ENCODE assay signal across 11 cellular contexts in the genomic region with DNA sequence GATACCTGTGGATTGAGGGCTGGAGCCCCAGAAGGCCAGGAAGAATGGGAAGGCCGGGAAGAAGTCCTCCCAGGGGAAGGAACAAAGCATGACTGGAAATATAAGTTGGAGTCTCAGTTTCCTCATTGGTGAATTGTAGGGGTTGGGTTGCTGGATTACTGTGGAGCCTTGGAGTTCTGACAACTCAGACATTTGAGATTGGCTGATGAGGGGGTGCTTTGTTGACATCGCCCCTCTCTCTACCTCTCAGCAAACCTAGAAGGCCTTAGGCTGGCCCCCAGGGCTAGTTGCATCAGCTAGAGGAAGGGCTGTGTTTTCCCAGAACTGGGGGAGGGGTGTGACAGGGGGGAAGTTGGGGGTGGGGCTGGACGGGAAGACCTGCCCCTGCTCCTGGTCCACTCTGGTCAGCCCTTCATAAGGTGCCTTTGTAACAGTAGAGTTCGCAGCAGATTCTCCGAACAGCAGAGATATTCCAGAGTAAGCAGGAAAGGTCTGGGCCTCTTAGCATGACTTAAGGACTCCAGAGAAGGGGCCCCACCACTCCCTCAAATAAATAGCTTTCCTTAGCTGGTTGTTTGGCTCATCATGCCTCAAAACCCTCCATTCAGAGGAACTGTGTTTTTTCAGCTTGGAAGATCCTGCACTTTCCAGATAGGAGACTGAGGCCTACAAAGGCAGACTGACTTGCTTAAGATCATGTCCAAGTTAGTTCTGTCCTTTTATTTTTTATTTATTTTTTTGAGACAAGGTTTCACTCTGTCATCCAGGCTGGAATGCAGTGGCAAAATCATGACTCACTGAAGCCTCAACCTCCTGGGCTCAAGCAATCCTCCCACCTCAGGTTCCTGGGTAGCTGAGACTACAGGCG. TPM values are rescaled to one million over a fixed set of nuclear protein-coding genes. Genes with fewer than 3 reads are reported as not detected.
DNase-seq lines count a peak whose midpoint lies in the region; ATAC-seq, FAIRE-seq and TF ChIP-seq lines count a peak whose summit lies in the region.
"Had no signal": no experiment of that assay in that cellular context is flagged by ENCODE, and none has a peak within 500 bp of the region (broad histone marks: within the 10 kb centered on the region; RNA-seq: fewer than 3 reads in every experiment).

No MANE protein-coding gene starts in this region.

- H2BK20ac ChIP-seq in IMR-90 (ENCODE audit: low read depth, low read length) = peak overlapping the region; percentile 95

- H3K56ac ChIP-seq in IMR-90 (ENCODE audit: extremely low read depth, insufficient read depth, low read length) = peak overlapping the region; percentile 95

- peaks cover 21% of the 10 kb centered on the region for H3K9me1 ChIP-seq in IMR-90 (ENCODE audit: insufficient read depth, low read length)

- H4K5ac ChIP-seq in IMR-90 (ENCODE audit: low read depth, low read length) = peak overlapping the region; percentile 50

- peak overlapping the region; percentile 36 to 96 for H4K8ac ChIP-seq in IMR-90 (ENCODE audit: low read depth in 2 of 2, low read length in 2 of 2)

- CTCF ChIA-PET in BJ (lab: Yijun Ruan, JAX) (interaction anchor here (0.7 to 1.9 kb wide), 3 partner anchors 28 to 389 kb away, joined by 3 to 5 read pairs (median 3); a partner anchor contains a TSS), IMR-90 (lab: Yijun Ruan, JAX) (interaction anchor here (0.9 kb wide), 1 partner anchor 10 kb away, joined by 6 read pairs; no protein-coding TSS in a partner anchor), HepG2 (lab: Yijun Ruan, JAX; ENCODE audit: low intra/inter-chr PET ratio, low total read pairs) (no interaction called here)

- POLR2A ChIA-PET in BJ (lab: Charles Lee) = interaction anchor here (0.5 to 0.6 kb wide), 3 partner anchors 18 to 524 kb away, joined by 3 to 8 read pairs (median 6); no protein-coding TSS in a partner anchor
- POLR2A ChIA-PET in IMR-90 (lab: Charles Lee; ENCODE audit: unreplicated experiment) = no interaction called here
- POLR2A ChIA-PET in HepG2 (lab: Yijun Ruan, JAX) = interaction anchor here (0.5 to 4.5 kb wide), 14 partner anchors 10 to 524 kb away, joined by 3 to 23 read pairs (median 4); a partner anchor contains a TSS

- H3K27me3 ChIP-seq in BJ (ENCODE audit: control insufficient read depth, insufficient read depth, low read length) (no peaks in the 10 kb centered on the region), IMR-90 (ENCODE audit: control insufficient read depth, insufficient read depth, low read length) (no peaks in the 10 kb centered on the region), HepG2 (ENCODE audit: control insufficient read depth in 1 of 2, insufficient read depth in 2 of 2, low read length in 2 of 2) (no peaks in the 10 kb centered on the region)

- ATAC-seq in IMR-90 (ENCODE audit: low read depth) = peak; percentile 91
- peak; percentile 41 for ATAC-seq in HepG2
- no peak for ATAC-seq in HG03442 (IDR thresholded peaks at IDR 0.05; ENCODE audit: unreplicated experiment)
- no peak for ATAC-seq in HG03196 (IDR thresholded peaks at IDR 0.05; ENCODE audit: unreplicated experiment)

- in situ Hi-C loops in IMR-90 (cut with MboI; ENCODE audit: low sequenced_read_pairs) = no loop called here
- in situ Hi-C loops in HepG2 (cut with HindIII; ENCODE audit: extremely low pct_ligation_motif_present, low pct_unique_long_range_greater_than_20kb) = no loop called here

- peak overlapping the region; percentile 50 for H3K18ac ChIP-seq in IMR-90 (ENCODE audit: low read depth, low read length)

- H3K4me2 ChIP-seq in IMR-90 (ENCODE audit: low read depth, low read length) = peak overlapping the region; percentile 1; the same call in 1 of the 2 replicates
- peak overlapping the region; percentile 79 for H3K4me2 ChIP-seq in HepG2 (ENCODE audit: low read depth, low read length)

- H3K9me3 ChIP-seq in IMR-90 (ENCODE audit: control insufficient read depth, insufficient read depth, low read length) (no peaks in the 10 kb centered on the region), HepG2 (ENCODE audit: low read length) (no peaks in the 10 kb centered on the region)

- H2AK5ac ChIP-seq in IMR-90 (ENCODE audit: low read depth, low read length) = peak overlapping the region; percentile 1

- peak overlapping the region; percentile 98 for H2BK120ac ChIP-seq in IMR-90 (ENCODE audit: low read depth, low read length)

- peak overlapping the region; percentile 85 for H2BK5ac ChIP-seq in IMR-90 (ENCODE audit: low read depth, low read length, poor library complexity, severe bottlenecking)

- H4K20me1 ChIP-seq in IMR-90 (ENCODE audit: insufficient read depth, low read length) (no peaks in the 10 kb centered on the region), HepG2 (ENCODE audit: insufficient read depth, low read length) (no peaks in the 10 kb centered on the region)

- H3K4me3 ChIP-seq in BJ (ENCODE audit: low read depth, low read length) = no peak overlapping the region
- H3K4me3 ChIP-seq in IMR-90 (ENCODE audit: insufficient read depth, low read depth, low read length) = no peak overlapping the region
- peak overlapping the region in 2 of 3 experiments; percentile 7 to 46; a peak in 2 of 6 replicates for H3K4me3 ChIP-seq in HepG2 (replicated peaks in 1 of 3; ENCODE audit: insufficient read depth in 1 of 3, low read depth in 2 of 3, low read length in 3 of 3)

- BruUV-seq in IMR-90 (replicated peaks; lab: Mats Ljungman, UMichigan) (no TSS peak), HepG2 (replicated peaks; lab: Mats Ljungman, UMichigan) (TSS peak; percentile 92)

- peak overlapping the region; percentile 26 for H3K9ac ChIP-seq in IMR-90 (ENCODE audit: low read depth, low read length)
- peak overlapping the region; percentile 60 for H3K9ac ChIP-seq in HepG2 (ENCODE audit: insufficient read depth, low read depth, low read length)

- TF ChIP-seq CTCF in BJ (IDR thresholded peaks at IDR 0.05; ENCODE audit: insufficient read depth, low read depth, low read length) (no peak), IMR-90 (conservative IDR thresholded peaks at IDR 0.05; ENCODE audit: low read depth, low read length) (no peak), HepG2 (CRISPR knock-in tag; IDR thresholded peaks at IDR 0.05) (no peak)

- peak overlapping the region; percentile 85 for H2AFZ ChIP-seq in IMR-90 (replicated peaks; ENCODE audit: low read length, poor library complexity)
- H2AFZ ChIP-seq in HepG2 (ENCODE audit: low read length) = no peak overlapping the region

- H3K36me3 ChIP-seq in BJ (ENCODE audit: control insufficient read depth, insufficient read depth, low read length) (no peaks in the 10 kb centered on the region), IMR-90 (ENCODE audit: control insufficient read depth, insufficient read depth, low read length) (no peaks in the 10 kb centered on the region), HepG2 (replicated peaks in 1 of 2; ENCODE audit: control insufficient read depth in 1 of 2, insufficient read depth in 2 of 2, low read length in 2 of 2) (no peaks in the 10 kb centered on the region)

- TF ChIP-seq RAD21 in IMR-90 (IDR thresholded peaks at IDR 0.05; ENCODE audit: low read length) (no peak), HepG2 (CRISPR knock-in tag; IDR thresholded peaks at IDR 0.05) (no peak)

- peak overlapping the region; percentile 81 for H2AK9ac ChIP-seq in IMR-90 (replicated peaks; ENCODE audit: low read depth, low read length, poor library complexity)

- H3K79me1 ChIP-seq in IMR-90 (ENCODE audit: low read depth in 1 of 2, low read length in 2 of 2) = peaks cover 3 to 7% of the 10 kb centered on the region in 2 experiments; a peak in 3 of 4 replicates

- peak in 1 of 2 experiments; percentile 60; a peak in 1 of 4 replicates for TF ChIP-seq EP300 in HepG2 (IDR thresholded peaks at IDR 0.05; ENCODE audit: low read depth in 2 of 2, low read length in 2 of 2)
- peak; percentile 58; the same call in 1 of the 2 replicates for TF ChIP-seq EP300 in HepG2 (CRISPR knock-in tag; IDR thresholded peaks at IDR 0.05; ENCODE audit: borderline replicate concordance)

- H3K4ac ChIP-seq in IMR-90 (ENCODE audit: low read depth, low read length) = peak overlapping the region; percentile 98

- DNase-seq in BJ (ENCODE audit: low read depth) (peak; percentile 37), IMR-90 (peak; percentile 80), astrocyte of the hippocampus (ENCODE audit: low read depth, low spot score) (peak; percentile 71), HepG2 (ENCODE audit: low spot score) (peak; percentile 65), cerebellar cortex (ENCODE audit: low spot score) (no peak), NCI-H2227 (lab: John Stamatoyannopoulos, UW; ENCODE audit: unreplicated experiment) (no peak)
- DNase-seq: DMS153, NCI-H1930 had no signal

- peak overlapping the region; percentile 70 for H3K27ac ChIP-seq in IMR-90 (ENCODE audit: insufficient read depth, low read length)
- H3K27ac ChIP-seq in HepG2 (ENCODE audit: extremely low read length, insufficient read depth, low read length) = peak overlapping the region; percentile 78

- peaks cover 13% of the 10 kb centered on the region for H3K4me1 ChIP-seq in IMR-90 (ENCODE audit: control insufficient read depth, insufficient read depth, low read length)
- H3K4me1 ChIP-seq in HepG2 (ENCODE audit: insufficient read depth, low read length) = peaks cover 70% of the 10 kb centered on the region

- peak overlapping the region; percentile 96 for H3K14ac ChIP-seq in IMR-90 (replicated peaks; ENCODE audit: low read depth, low read length)

- no peaks in the 10 kb centered on the region for H3K79me2 ChIP-seq in HepG2 (ENCODE audit: insufficient read depth, low read length)

- dilution Hi-C loops in IMR-90 (cut with HindIII; ENCODE audit: low sequenced_read_pairs, unreplicated experiment) = no loop called here

- H4K91ac ChIP-seq in IMR-90 (ENCODE audit: insufficient read depth, low read depth, low read length) = peak overlapping the region; percentile 97

- intact Hi-C loops in IMR-90 (cut with micrococcal nuclease) = no loop called here
- intact Hi-C loops in HepG2 (cut with micrococcal nuclease; ENCODE audit: unreplicated experiment) = no loop called here

- peak overlapping the region; percentile 93; the same call in 2 of the 3 replicates for H2BK15ac ChIP-seq in IMR-90 (ENCODE audit: low read depth, low read length)

- no CpG with 5 or more reads among the region's 6 CpGs for WGBS in IMR-90 (ENCODE audit: extremely low coverage in 2 of 2, insufficient read length in 1 of 2), 2 experiments
- 61% methylated on average over 4 of the region's 6 CpGs for WGBS in HepG2 (ENCODE audit: low lambda C conversion rate)

- peak overlapping the region; percentile 89 for H3K23ac ChIP-seq in IMR-90 (ENCODE audit: low read depth, low read length)

- TF ChIP-seq POLR2A in IMR-90 (IDR thresholded peaks at IDR 0.05; ENCODE audit: low read depth, low read length) = no peak
- peak in 1 of 2 experiments; percentile 68; a peak in 2 of 4 replicates for TF ChIP-seq POLR2A in HepG2 (IDR thresholded peaks at IDR 0.05; ENCODE audit: insufficient read depth in 1 of 2, low read depth in 2 of 2, low read length in 2 of 2)

- peak; percentile 43 for FAIRE-seq in HepG2 (lab: Jason Lieb, UNC)

RNA-seq across cellular contexts. Expression of a gene that starts 12.5 kb away (rescaled TPM):
- polyA plus RNA-seq in BJ (2011; rRNA removed) (not detected in 2 replicates), IMR-90 (2012; rRNA removed) (not detected in 2 replicates), HepG2 (2011; rRNA removed) (0.48 and 0.58 TPM in 2 replicates)
- not detected in 2 replicates for polyA minus RNA-seq in BJ (2011; rRNA and poly(A)+ RNA removed)
- total RNA-seq in IMR-90 (2012; rRNA removed) (not detected in 2 replicates), HepG2 (2016; rRNA removed; fragmentation: Illumina TruSeq; extraction: Trizol) (0.13 TPM in 1 of 2 replicates, not detected in the other)
- 0.08 TPM in 1 of 2 replicates, not detected in the other for polyA plus RNA-seq in IMR-90 (2012; cell fraction: cytosol; rRNA removed)
- polyA plus RNA-seq in IMR-90 (2012; cell fraction: nucleus; rRNA removed; ENCODE audit: low replicate concordance) = 0.07 and 0.13 TPM in 2 replicates
- not detected in 2 replicates for total RNA-seq in HepG2 (2016; cell fraction: cytosol; rRNA removed; fragmentation: Illumina TruSeq; extraction: Trizol; ENCODE audit: low read depth)
- total RNA-seq in HepG2 (2016; cell fraction: insoluble cytoplasmic fraction; rRNA removed; fragmentation: Illumina TruSeq; extraction: Trizol) = not detected in 2 replicates
- not detected in 2 replicates for total RNA-seq in HepG2 (2016; cell fraction: membrane; rRNA removed; fragmentation: Illumina TruSeq; extraction: Trizol)
- total RNA-seq in HepG2 (2016; cell fraction: nucleus; rRNA removed; fragmentation: Illumina TruSeq; extraction: Trizol) = 0.34 TPM in 1 of 2 replicates, not detected in the other
- 0.35 and 0.43 TPM in 2 replicates for polyA plus RNA-seq in HepG2 (2011; cell fraction: cytosol; rRNA removed)
- 0.61 and 0.71 TPM in 2 replicates for polyA plus RNA-seq in HepG2 (2011; cell fraction: nucleus; rRNA removed)
- polyA plus RNA-seq in HepG2 (2012) = 0.13 and 0.20 TPM in 2 replicates
- polyA plus RNA-seq in HepG2 (2016; cell fraction: cytosol; fragmentation: Illumina TruSeq; extraction: Trizol; ENCODE audit: low read depth) = not detected in 2 replicates
- polyA plus RNA-seq in HepG2 (2016; cell fraction: insoluble cytoplasmic fraction; fragmentation: Illumina TruSeq; extraction: Trizol; ENCODE audit: low read depth) = not detected in 2 replicates
- polyA plus RNA-seq in HepG2 (2016; cell fraction: membrane; fragmentation: Illumina TruSeq; extraction: Trizol; ENCODE audit: low read depth) = not detected in 2 replicates
- 0.41 TPM in 1 of 2 replicates, not detected in the other for polyA plus RNA-seq in HepG2 (2016; cell fraction: nucleus; fragmentation: Illumina TruSeq; extraction: Trizol; ENCODE audit: insufficient read depth, low read depth)
- polyA minus RNA-seq in HepG2 (2011; rRNA and poly(A)+ RNA removed; ENCODE audit: low replicate concordance) = 0.86 TPM in 1 of 2 replicates, not detected in the other
- not detected in 2 replicates for polyA minus RNA-seq in HepG2 (2011; cell fraction: cytosol; rRNA and poly(A)+ RNA removed)
- 0.64 TPM in 1 of 2 replicates, not detected in the other for polyA minus RNA-seq in HepG2 (2011; cell fraction: nucleus; rRNA and poly(A)+ RNA removed)

RNA-seq across cellular contexts. Expression of a gene that starts 28.1 kb away (rescaled TPM):
- polyA plus RNA-seq in BJ (2011; rRNA removed) = 1.8 and 2.1 TPM in 2 replicates
- polyA minus RNA-seq in BJ (2011; rRNA and poly(A)+ RNA removed) = 1.1 and 1.3 TPM in 2 replicates
- 0.83 and 0.90 TPM in 2 replicates for total RNA-seq in IMR-90 (2012; rRNA removed)
- polyA plus RNA-seq in IMR-90 (2012; rRNA removed) = 0.97 and 1.3 TPM in 2 replicates
- polyA plus RNA-seq in IMR-90 (2012; cell fraction: cytosol; rRNA removed) = 0.63 and 0.81 TPM in 2 replicates
- 0.12 and 0.50 TPM in 2 replicates for polyA plus RNA-seq in IMR-90 (2012; cell fraction: nucleus; rRNA removed; ENCODE audit: low replicate concordance)
- 10.3 and 15.3 TPM in 2 replicates for total RNA-seq in HepG2 (2016; rRNA removed; fragmentation: Illumina TruSeq; extraction: Trizol)
- total RNA-seq in HepG2 (2016; cell fraction: cytosol; rRNA removed; fragmentation: Illumina TruSeq; extraction: Trizol; ENCODE audit: low read depth) = 2.4 and 3.4 TPM in 2 replicates
- 9.9 and 15.5 TPM in 2 replicates for total RNA-seq in HepG2 (2016; cell fraction: insoluble cytoplasmic fraction; rRNA removed; fragmentation: Illumina TruSeq; extraction: Trizol)
- total RNA-seq in HepG2 (2016; cell fraction: membrane; rRNA removed; fragmentation: Illumina TruSeq; extraction: Trizol) = 5.3 TPM in 2 replicates
- 4.4 and 4.9 TPM in 2 replicates for total RNA-seq in HepG2 (2016; cell fraction: nucleus; rRNA removed; fragmentation: Illumina TruSeq; extraction: Trizol)
- 12.6 and 15.6 TPM in 2 replicates for polyA plus RNA-seq in HepG2 (2011; rRNA removed)
- polyA plus RNA-seq in HepG2 (2011; cell fraction: cytosol; rRNA removed) = 13.0 and 14.4 TPM in 2 replicates
- polyA plus RNA-seq in HepG2 (2011; cell fraction: nucleus; rRNA removed) = 3.1 and 4.4 TPM in 2 replicates
- 11.1 and 12.1 TPM in 2 replicates for polyA plus RNA-seq in HepG2 (2012)
- 2.7 and 2.8 TPM in 2 replicates for polyA plus RNA-seq in HepG2 (2016; cell fraction: cytosol; fragmentation: Illumina TruSeq; extraction: Trizol; ENCODE audit: low read depth)
- polyA plus RNA-seq in HepG2 (2016; cell fraction: insoluble cytoplasmic fraction; fragmentation: Illumina TruSeq; extraction: Trizol; ENCODE audit: low read depth) = 25.7 and 26.4 TPM in 2 replicates
- 5.3 and 5.6 TPM in 2 replicates for polyA plus RNA-seq in HepG2 (2016; cell fraction: membrane; fragmentation: Illumina TruSeq; extraction: Trizol; ENCODE audit: low read depth)
- 6.9 and 9.0 TPM in 2 replicates for polyA plus RNA-seq in HepG2 (2016; cell fraction: nucleus; fragmentation: Illumina TruSeq; extraction: Trizol; ENCODE audit: insufficient read depth, low read depth)
- polyA minus RNA-seq in HepG2 (2011; rRNA and poly(A)+ RNA removed; ENCODE audit: low replicate concordance) = 0.12 and 17.7 TPM in 2 replicates
- 7.1 and 7.4 TPM in 2 replicates for polyA minus RNA-seq in HepG2 (2011; cell fraction: cytosol; rRNA and poly(A)+ RNA removed)
- polyA minus RNA-seq in HepG2 (2011; cell fraction: nucleus; rRNA and poly(A)+ RNA removed) = 2.3 and 5.1 TPM in 2 replicates
- total RNA-seq: mononuclear cell had no signal

RNA-seq across cellular contexts. Expression of a gene that starts 28.5 kb away (rescaled TPM):
- polyA plus RNA-seq in BJ (2011; rRNA removed) = 145 and 150 TPM in 2 replicates
- 46.1 and 85.1 TPM in 2 replicates for polyA minus RNA-seq in BJ (2011; rRNA and poly(A)+ RNA removed)
- 143 and 146 TPM in 2 replicates for total RNA-seq in IMR-90 (2012; rRNA removed)
- polyA plus RNA-seq in IMR-90 (2012; rRNA removed) = 327 and 340 TPM in 2 replicates
- 318 and 528 TPM in 2 replicates for polyA plus RNA-seq in IMR-90 (2012; cell fraction: cytosol; rRNA removed)
- 62.6 and 69.0 TPM in 2 replicates for polyA plus RNA-seq in IMR-90 (2012; cell fraction: nucleus; rRNA removed; ENCODE audit: low replicate concordance)
- total RNA-seq in HepG2 (2016; rRNA removed; fragmentation: Illumina TruSeq; extraction: Trizol) = 312 and 363 TPM in 2 replicates
- total RNA-seq in HepG2 (2016; cell fraction: cytosol; rRNA removed; fragmentation: Illumina TruSeq; extraction: Trizol; ENCODE audit: low read depth) = 93.1 and 138 TPM in 2 replicates
- 330 and 377 TPM in 2 replicates for total RNA-seq in HepG2 (2016; cell fraction: insoluble cytoplasmic fraction; rRNA removed; fragmentation: Illumina TruSeq; extraction: Trizol)
- total RNA-seq in HepG2 (2016; cell fraction: membrane; rRNA removed; fragmentation: Illumina TruSeq; extraction: Trizol) = 90.9 and 140 TPM in 2 replicates
- total RNA-seq in HepG2 (2016; cell fraction: nucleus; rRNA removed; fragmentation: Illumina TruSeq; extraction: Trizol) = 278 and 315 TPM in 2 replicates
- 220 and 256 TPM in 2 replicates for polyA plus RNA-seq in HepG2 (2011; rRNA removed)
- polyA plus RNA-seq in HepG2 (2011; cell fraction: cytosol; rRNA removed) = 307 and 524 TPM in 2 replicates
- 91.7 and 102 TPM in 2 replicates for polyA plus RNA-seq in HepG2 (2011; cell fraction: nucleus; rRNA removed)
- 411 and 581 TPM in 2 replicates for polyA plus RNA-seq in HepG2 (2012)
- polyA plus RNA-seq in HepG2 (2016; cell fraction: cytosol; fragmentation: Illumina TruSeq; extraction: Trizol; ENCODE audit: low read depth) = 163 and 221 TPM in 2 replicates
- polyA plus RNA-seq in HepG2 (2016; cell fraction: insoluble cytoplasmic fraction; fragmentation: Illumina TruSeq; extraction: Trizol; ENCODE audit: low read depth) = 491 and 517 TPM in 2 replicates
- polyA plus RNA-seq in HepG2 (2016; cell fraction: membrane; fragmentation: Illumina TruSeq; extraction: Trizol; ENCODE audit: low read depth) = 170 and 204 TPM in 2 replicates
- 572 and 587 TPM in 2 replicates for polyA plus RNA-seq in HepG2 (2016; cell fraction: nucleus; fragmentation: Illumina TruSeq; extraction: Trizol; ENCODE audit: insufficient read depth, low read depth)
- 103 and 165 TPM in 2 replicates for polyA minus RNA-seq in HepG2 (2011; rRNA and poly(A)+ RNA removed; ENCODE audit: low replicate concordance)
- 108 and 131 TPM in 2 replicates for polyA minus RNA-seq in HepG2 (2011; cell fraction: cytosol; rRNA and poly(A)+ RNA removed)
- 63.0 and 77.8 TPM in 2 replicates for polyA minus RNA-seq in HepG2 (2011; cell fraction: nucleus; rRNA and poly(A)+ RNA removed)

RNA-seq across cellular contexts. Expression of a gene that starts 56.7 kb away (rescaled TPM):
- polyA plus RNA-seq in BJ (2011; rRNA removed) = 16.8 and 18.9 TPM in 2 replicates
- polyA minus RNA-seq in BJ (2011; rRNA and poly(A)+ RNA removed) = 22.0 and 34.5 TPM in 2 replicates
- 44.4 and 52.5 TPM in 2 replicates for total RNA-seq in IMR-90 (2012; rRNA removed)
- polyA plus RNA-seq in IMR-90 (2012; rRNA removed) = 23.4 and 24.0 TPM in 2 replicates
- 11.1 and 11.6 TPM in 2 replicates for polyA plus RNA-seq in IMR-90 (2012; cell fraction: cytosol; rRNA removed)
- 45.5 and 82.3 TPM in 2 replicates for polyA plus RNA-seq in IMR-90 (2012; cell fraction: nucleus; rRNA removed; ENCODE audit: low replicate concordance)
- 29.6 and 37.3 TPM in 2 replicates for total RNA-seq in HepG2 (2016; rRNA removed; fragmentation: Illumina TruSeq; extraction: Trizol)
- 12.4 and 14.5 TPM in 2 replicates for total RNA-seq in HepG2 (2016; cell fraction: cytosol; rRNA removed; fragmentation: Illumina TruSeq; extraction: Trizol; ENCODE audit: low read depth)
- 28.8 and 36.9 TPM in 2 replicates for total RNA-seq in HepG2 (2016; cell fraction: insoluble cytoplasmic fraction; rRNA removed; fragmentation: Illumina TruSeq; extraction: Trizol)
- total RNA-seq in HepG2 (2016; cell fraction: membrane; rRNA removed; fragmentation: Illumina TruSeq; extraction: Trizol) = 13.1 and 13.5 TPM in 2 replicates
- 65.1 and 74.2 TPM in 2 replicates for total RNA-seq in HepG2 (2016; cell fraction: nucleus; rRNA removed; fragmentation: Illumina TruSeq; extraction: Trizol)
- 44.8 and 59.2 TPM in 2 replicates for polyA plus RNA-seq in HepG2 (2011; rRNA removed)
- polyA plus RNA-seq in HepG2 (2011; cell fraction: cytosol; rRNA removed) = 16.4 and 18.0 TPM in 2 replicates
- polyA plus RNA-seq in HepG2 (2011; cell fraction: nucleus; rRNA removed) = 207 and 223 TPM in 2 replicates
- polyA plus RNA-seq in HepG2 (2012) = 30.9 and 34.6 TPM in 2 replicates
- 3.4 and 4.4 TPM in 2 replicates for polyA plus RNA-seq in HepG2 (2016; cell fraction: cytosol; fragmentation: Illumina TruSeq; extraction: Trizol; ENCODE audit: low read depth)
- polyA plus RNA-seq in HepG2 (2016; cell fraction: insoluble cytoplasmic fraction; fragmentation: Illumina TruSeq; extraction: Trizol; ENCODE audit: low read depth) = 22.6 and 23.3 TPM in 2 replicates
- polyA plus RNA-seq in HepG2 (2016; cell fraction: membrane; fragmentation: Illumina TruSeq; extraction: Trizol; ENCODE audit: low read depth) = 6.8 and 9.1 TPM in 2 replicates
- 89.0 and 91.6 TPM in 2 replicates for polyA plus RNA-seq in HepG2 (2016; cell fraction: nucleus; fragmentation: Illumina TruSeq; extraction: Trizol; ENCODE audit: insufficient read depth, low read depth)
- polyA minus RNA-seq in HepG2 (2011; rRNA and poly(A)+ RNA removed; ENCODE audit: low replicate concordance) = 45.8 and 61.7 TPM in 2 replicates
- 11.3 and 15.3 TPM in 2 replicates for polyA minus RNA-seq in HepG2 (2011; cell fraction: cytosol; rRNA and poly(A)+ RNA removed)
- polyA minus RNA-seq in HepG2 (2011; cell fraction: nucleus; rRNA and poly(A)+ RNA removed) = 176 and 212 TPM in 2 replicates

Comparison
In these comparisons a context has a peak if more than half of its experiments do, and no peak if none do; other contexts are left out.
1. DNase-seq: peak in BJ (single experiment), IMR-90 (single experiment), astrocyte of the hippocampus (single experiment) and HepG2 (single experiment); none in cerebellar cortex (single experiment) and NCI-H2227 (single experiment).
2. H3K4me3 ChIP-seq: peak in HepG2 (2 of 3); none in BJ (single experiment) and IMR-90 (single experiment).
3. ATAC-seq: peak in IMR-90 (single experiment) and HepG2 (single experiment); none in HG03442 (single experiment) and HG03196 (single experiment).